In genomic region chr9:86009133-86009532, GRCh38 we compare ENCODE assay signal across 27 cellular contexts.
"Had no signal": no experiment of that assay in that cellular context is flagged by ENCODE, and none has a peak within 500 bp of the region (broad histone marks: within the 10 kb centered on the region; RNA-seq: fewer than 3 reads in every experiment).

No MANE protein-coding gene starts in this region.

- H3K27me3 ChIP-seq: colonic mucosa, gastrocnemius medialis, heart left ventricle, left lung, neural progenitor cell, sigmoid colon, spleen, tibial nerve, upper lobe of left lung had no signal

- H3K27ac Mint-ChIP-seq: dendritic cell treated with granulocyte-macrophage colony-stimulating factor and Interleukin-4, amounts not matched to agents 40 ng/mL and 50 ng/mL, for 4 days; mesothelial cell of epicardium; nephron; neural progenitor cell; stimulated activated memory B cell treated with anti-CD40 and anti-IgM and Interleukin-4, amounts not matched to agents 10 μg/mL and 1 μg/mL and 100 μg/mL, for 72 hours; stimulated activated naive CD8-positive, alpha-beta T cell treated with anti-CD3 and anti-CD28 coated beads, Interleukin-15, Interleukin-2, amounts not matched to agents 100 ng/mL and 50 ng/mL, for 24 hours had no signal

- H3K27ac ChIP-seq: colonic mucosa, epithelial cell of prostate, gastrocnemius medialis, heart left ventricle, left lung, neural progenitor cell, psoas muscle, sigmoid colon, spleen, thoracic aorta, tibial nerve, upper lobe of left lung had no signal

- DNase-seq: colonic mucosa; effector CD8-positive, alpha-beta T cell; endodermal cell; foreskin fibroblast; gastrocnemius medialis; heart left ventricle; hippocampal formation; left cardiac atrium; left lung; mesenchymal stem cell; naive thymus-derived CD4-positive, alpha-beta T cell; psoas muscle; right cardiac atrium; sigmoid colon; spleen; stimulated activated CD4-positive, alpha-beta T cell treated with anti-CD3 and anti-CD28 coated beads, Interleukin-4, amount 100 ng/mL, for 4 hours; upper lobe of left lung had no signal

- ATAC-seq: esophagus mucosa; gastrocnemius medialis; heart left ventricle; left cardiac atrium; left lung; naive thymus-derived CD4-positive, alpha-beta T cell; psoas muscle; right cardiac atrium; stimulated activated memory B cell treated with anti-CD40 and anti-IgM and Interleukin-4, amounts not matched to agents 10 μg/mL and 1 μg/mL and 100 μg/mL, for 72 hours had no signal

- H3K9me3 ChIP-seq: colonic mucosa, psoas muscle, sigmoid colon had no signal

- H3K4me1 Mint-ChIP-seq: endodermal cell; naive thymus-derived CD4-positive, alpha-beta T cell; nephron; neural progenitor cell; stimulated activated memory B cell treated with anti-CD40 and anti-IgM and Interleukin-4, amounts not matched to agents 10 μg/mL and 1 μg/mL and 100 μg/mL, for 72 hours had no signal

- H3K4me1 ChIP-seq: colonic mucosa, gastrocnemius medialis, heart left ventricle, left lung, neural progenitor cell, psoas muscle, sigmoid colon, spleen, tibial nerve, upper lobe of left lung had no signal

- H3K4me3 Mint-ChIP-seq: dendritic cell treated with granulocyte-macrophage colony-stimulating factor and Interleukin-4, amounts not matched to agents 40 ng/mL and 50 ng/mL, for 4 days; endodermal cell; mesothelial cell of epicardium; naive thymus-derived CD4-positive, alpha-beta T cell; nephron; neural progenitor cell; stimulated activated memory B cell treated with anti-CD40 and anti-IgM and Interleukin-4, amounts not matched to agents 10 μg/mL and 1 μg/mL and 100 μg/mL, for 72 hours; stimulated activated naive CD8-positive, alpha-beta T cell treated with anti-CD3 and anti-CD28 coated beads, Interleukin-15, Interleukin-2, amounts not matched to agents 100 ng/mL and 50 ng/mL, for 24 hours had no signal

- H3K4me3 ChIP-seq: colonic mucosa, gastrocnemius medialis, heart left ventricle, left lung, neural progenitor cell, psoas muscle, sigmoid colon, spleen, thoracic aorta, tibial nerve, upper lobe of left lung had no signal

- H3K27me3 Mint-ChIP-seq: dendritic cell treated with granulocyte-macrophage colony-stimulating factor and Interleukin-4, amounts not matched to agents 40 ng/mL and 50 ng/mL, for 4 days; naive thymus-derived CD4-positive, alpha-beta T cell; stimulated activated memory B cell treated with anti-CD40 and anti-IgM and Interleukin-4, amounts not matched to agents 10 μg/mL and 1 μg/mL and 100 μg/mL, for 72 hours; stimulated activated naive CD8-positive, alpha-beta T cell treated with anti-CD3 and anti-CD28 coated beads, Interleukin-15, Interleukin-2, amounts not matched to agents 100 ng/mL and 50 ng/mL, for 24 hours had no signal
